Comparison of ENCODE assay signal across 19 cellular contexts in the genomic region with DNA sequence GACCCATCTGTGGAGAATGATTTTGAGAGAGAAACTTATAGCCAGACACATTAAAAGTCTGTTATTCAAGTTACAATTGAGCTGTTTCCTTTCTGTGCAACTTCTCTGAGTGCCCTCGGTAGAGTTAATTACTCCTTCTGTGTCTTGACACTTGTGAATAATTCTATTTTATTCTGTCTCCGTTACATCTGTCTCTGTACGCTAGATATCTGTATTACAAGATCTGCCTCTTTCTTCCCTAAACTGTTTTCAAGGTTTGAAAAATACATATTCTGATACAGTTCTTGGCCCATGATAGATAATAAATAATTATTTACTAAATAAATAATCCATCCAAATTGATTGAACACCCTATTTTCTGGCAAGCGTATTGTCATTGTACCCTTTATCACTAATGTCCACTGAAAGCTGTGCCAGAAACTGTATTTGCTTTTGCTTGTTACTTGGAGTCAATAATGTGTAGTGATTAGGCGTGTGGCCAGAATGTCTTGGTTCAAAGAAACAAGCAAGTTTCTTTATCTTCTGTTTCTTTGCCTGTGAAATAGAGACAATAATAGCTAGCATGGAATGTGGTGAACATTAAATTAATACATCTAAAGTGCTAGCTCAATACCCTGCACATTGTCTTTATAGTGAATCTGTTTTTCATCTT. TPM values are rescaled to one million over a fixed set of nuclear protein-coding genes. Genes with fewer than 3 reads are reported as not detected.
DNase-seq lines count a peak whose midpoint lies in the region; FAIRE-seq and TF ChIP-seq lines count a peak whose summit lies in the region.
"Had no signal": no experiment of that assay in that cellular context is flagged by ENCODE, and none has a peak within 500 bp of the region (broad histone marks: within the 10 kb centered on the region; RNA-seq: fewer than 3 reads in every experiment).

No MANE protein-coding gene starts in this region.

- H4K12ac ChIP-seq in trophoblast cell (ENCODE audit: low read depth, low read length), result no peak overlapping the region

- H3K18ac ChIP-seq in trophoblast cell (ENCODE audit: low read length), result no peak overlapping the region

- H3K4me1 ChIP-seq in astrocyte (ENCODE audit: insufficient read depth, low read length), result peaks cover 43% of the 10 kb centered on the region
- peaks cover 44% of the 10 kb centered on the region for H3K4me1 ChIP-seq in osteoblast (ENCODE audit: insufficient read depth, low read length)
- H3K4me1 ChIP-seq in trophoblast cell (ENCODE audit: control insufficient read depth in 1 of 2, insufficient read depth in 2 of 2, low read length in 2 of 2), result peaks cover 0 to 4% of the 10 kb centered on the region in 2 experiments

- no peak overlapping the region for H4K91ac ChIP-seq in trophoblast cell (ENCODE audit: low read depth, low read length)

- H4K20me1 ChIP-seq in astrocyte (ENCODE audit: insufficient read depth, low read length) (peaks cover 24% of the 10 kb centered on the region), osteoblast (ENCODE audit: insufficient read depth, low read length) (peaks cover 26% of the 10 kb centered on the region)

- no peaks in the 10 kb centered on the region for H3K27me3 Mint-ChIP-seq in astrocyte (ENCODE audit: low read depth, unreplicated experiment)
- H3K27me3 Mint-ChIP-seq: activated T-helper 17 cell treated with anti-CD3 and anti-CD28 coated beads, Interleukin-2, amount 50 U/mL, for 72 hours had no signal

- no peak overlapping the region for H3K14ac ChIP-seq in trophoblast cell (ENCODE audit: low read length)

- H3K4me2 ChIP-seq in astrocyte (ENCODE audit: low read length) (peak overlapping the region; percentile 11), osteoblast (ENCODE audit: insufficient read depth, low read length) (no peak overlapping the region), trophoblast cell (ENCODE audit: low read length) (no peak overlapping the region)
- H3K4me2 ChIP-seq: BLaER1, PC-9 had no signal

- WGBS in trophoblast cell (ENCODE audit: extremely low coverage, insufficient coverage, insufficient read length), result no CpG with 5 or more reads among the region's 5 CpGs

- no peaks in the 10 kb centered on the region for H3K9me3 Mint-ChIP-seq in astrocyte (ENCODE audit: unreplicated experiment)
- H3K9me3 Mint-ChIP-seq: activated T-helper 17 cell treated with anti-CD3 and anti-CD28 coated beads, Interleukin-2, amount 50 U/mL, for 72 hours had no signal

- H3K4me3 ChIP-seq in astrocyte (ENCODE audit: insufficient read depth, low read depth, low read length) (no peak overlapping the region), osteoblast (ENCODE audit: insufficient read depth, low read length) (no peak overlapping the region), trophoblast cell (ENCODE audit: low read depth, low read length) (no peak overlapping the region), brain microvascular endothelial cell (ENCODE audit: low read depth, low read length) (no peak overlapping the region)
- H3K4me3 ChIP-seq: BLaER1, esophagus squamous epithelium, lung, ovary, PC-9, vagina had no signal

- H2BK120ac ChIP-seq in trophoblast cell (ENCODE audit: insufficient read depth, low read length, poor library complexity), result no peak overlapping the region

- no peak overlapping the region for H4K8ac ChIP-seq in trophoblast cell (ENCODE audit: low read depth, low read length)

- H3K4ac ChIP-seq in trophoblast cell (ENCODE audit: low read depth, low read length), result no peak overlapping the region

- H2BK12ac ChIP-seq in trophoblast cell (ENCODE audit: low read length), result no peak overlapping the region

- H3K27ac Mint-ChIP-seq in astrocyte (ENCODE audit: unreplicated experiment), result no peak overlapping the region
- H3K27ac Mint-ChIP-seq: activated T-helper 17 cell treated with anti-CD3 and anti-CD28 coated beads, Interleukin-2, amount 50 U/mL, for 72 hours had no signal

- H2AFZ ChIP-seq in astrocyte (ENCODE audit: low read depth, low read length), result no peak overlapping the region
- H2AFZ ChIP-seq in osteoblast (ENCODE audit: low read length), result no peak overlapping the region
- no peak overlapping the region for H2AFZ ChIP-seq in trophoblast cell (ENCODE audit: insufficient read depth, low read length, poor library complexity)
- H2AFZ ChIP-seq: PC-9 had no signal

- DNase-seq in DMS79 treated with DMSO at 0.1 percent for 48 hours (lab: John Stamatoyannopoulos, UW), result peak; percentile 30
- DNase-seq in NCI-H1092 (lab: John Stamatoyannopoulos, UW), result peak; percentile 26
- DNase-seq in astrocyte (ENCODE audit: low read depth), result no peak
- DNase-seq in osteoblast (ENCODE audit: insufficient read length, low spot score, missing footprints), result no peak
- no peak for DNase-seq in trophoblast cell
- no peak for DNase-seq in brain microvascular endothelial cell
- no peak for DNase-seq in NCI-H1436 (lab: John Stamatoyannopoulos, UW)
- DNase-seq: activated CD4-positive, CD25-positive, alpha-beta regulatory T cell treated with anti-CD3 and anti-CD28 coated beads, Interleukin-2, amount 50 U/mL, for 72 hours; esophagus squamous epithelium; Kasumi-1; NCI-H524 treated with DMSO at 0.1 percent for 48 hours; ovary; PC-9; T-helper 9 cell had no signal

- peak overlapping the region; percentile 56 for H3K27ac ChIP-seq in astrocyte (ENCODE audit: low read depth, low read length)
- peak overlapping the region; percentile 70 for H3K27ac ChIP-seq in osteoblast (ENCODE audit: low read depth, low read length)
- H3K27ac ChIP-seq in trophoblast cell (ENCODE audit: low read depth, low read length), result no peak overlapping the region
- H3K27ac ChIP-seq in brain microvascular endothelial cell, result no peak overlapping the region
- H3K27ac ChIP-seq: BLaER1, esophagus squamous epithelium, ovary, PC-9, vagina had no signal

- TF ChIP-seq CTCF in astrocyte (IDR thresholded peaks at IDR 0.05; ENCODE audit: insufficient read depth, low read depth, low read length) (no peak), osteoblast (IDR thresholded peaks at IDR 0.05; ENCODE audit: extremely low read depth, low read depth, low read length) (no peak), brain microvascular endothelial cell (IDR thresholded peaks at IDR 0.05; ENCODE audit: low read depth, low read length, missing control alignments) (no peak)

- H2BK5ac ChIP-seq in trophoblast cell (ENCODE audit: low read depth, low read length, poor library complexity), result no peak overlapping the region

- no peak overlapping the region for H2AK5ac ChIP-seq in trophoblast cell (ENCODE audit: low read length)

- H3K79me2 ChIP-seq in astrocyte (ENCODE audit: insufficient read depth, low read length) (peaks cover 96% of the 10 kb centered on the region), osteoblast (ENCODE audit: insufficient read depth, low read length) (peaks cover 92% of the 10 kb centered on the region), trophoblast cell (ENCODE audit: control insufficient read depth, insufficient read depth, low read length, poor library complexity) (no peaks in the 10 kb centered on the region)

- H3K4me3 Mint-ChIP-seq in astrocyte (ENCODE audit: unreplicated experiment), result no peak overlapping the region
- H3K4me3 Mint-ChIP-seq: activated T-helper 17 cell treated with anti-CD3 and anti-CD28 coated beads, Interleukin-2, amount 50 U/mL, for 72 hours had no signal

- H3K4me1 Mint-ChIP-seq in astrocyte (ENCODE audit: low read depth, unreplicated experiment), result peaks cover 69% of the 10 kb centered on the region

- peak; percentile 58 for FAIRE-seq in astrocyte (lab: Jason Lieb, UNC)
- FAIRE-seq: GM12892 had no signal

- H3K36me3 ChIP-seq in astrocyte (ENCODE audit: insufficient read depth, low read length), result no peaks in the 10 kb centered on the region
- no peaks in the 10 kb centered on the region for H3K36me3 ChIP-seq in osteoblast (ENCODE audit: insufficient read depth, low read length)
- no peaks in the 10 kb centered on the region for H3K36me3 ChIP-seq in trophoblast cell (ENCODE audit: control insufficient read depth in 1 of 2, insufficient read depth in 2 of 2, low read length in 2 of 2)
- H3K36me3 ChIP-seq in brain microvascular endothelial cell (replicated peaks), result no peaks in the 10 kb centered on the region
- H3K36me3 ChIP-seq: esophagus squamous epithelium, ovary, vagina had no signal

- H3K27me3 ChIP-seq in astrocyte (ENCODE audit: insufficient read depth, low read length) (no peaks in the 10 kb centered on the region), osteoblast (ENCODE audit: insufficient read depth, low read length) (no peaks in the 10 kb centered on the region), trophoblast cell (ENCODE audit: insufficient read depth, low read length) (no peaks in the 10 kb centered on the region), brain microvascular endothelial cell (replicated peaks) (no peaks in the 10 kb centered on the region)
- H3K27me3 ChIP-seq: BLaER1, esophagus squamous epithelium, ovary, vagina had no signal

- no peaks in the 10 kb centered on the region for H3K79me1 ChIP-seq in trophoblast cell (ENCODE audit: low read length)

- H3K9ac ChIP-seq in astrocyte (ENCODE audit: low read length) (no peak overlapping the region), trophoblast cell (ENCODE audit: low read length) (no peak overlapping the region)
- H3K9ac ChIP-seq: BLaER1 had no signal

- no peaks in the 10 kb centered on the region for H3K36me3 Mint-ChIP-seq in astrocyte (ENCODE audit: low read depth, unreplicated experiment)

- H3K9me3 ChIP-seq in astrocyte (ENCODE audit: insufficient read depth, low read depth, low read length), result no peaks in the 10 kb centered on the region
- H3K9me3 ChIP-seq in osteoblast (ENCODE audit: low read depth, low read length), result no peaks in the 10 kb centered on the region
- H3K9me3 ChIP-seq in trophoblast cell (ENCODE audit: insufficient read depth, low read depth, low read length), result no peaks in the 10 kb centered on the region
- H3K9me3 ChIP-seq: BLaER1, esophagus squamous epithelium, ovary, vagina had no signal

- no peak overlapping the region for H3K23ac ChIP-seq in trophoblast cell (ENCODE audit: low read length)

- in situ Hi-C loops in brain microvascular endothelial cell (cut with HindIII; ENCODE audit: low pct_ligation_motif_present, low sequenced_read_pairs), result no loop called here

RNA-seq across cellular contexts. Expression of a gene that starts 40.1 kb away (rescaled TPM):
- 54.1 and 60.9 TPM in 2 replicates for total RNA-seq in astrocyte
- total RNA-seq in osteoblast, result 64.4 and 64.8 TPM in 2 replicates
- polyA plus RNA-seq in trophoblast cell (2013), result 19.9 and 20.5 TPM in 2 replicates

Comparison
In these comparisons a context has a peak if more than half of its experiments do, and no peak if none do; other contexts are left out.
1. DNase-seq: peak in DMS79 treated with DMSO at 0.1 percent for 48 hours (single experiment) and NCI-H1092 (single experiment); none in astrocyte (single experiment), osteoblast (single experiment), trophoblast cell (0 of 2), brain microvascular endothelial cell (single experiment) and NCI-H1436 (single experiment).
2. H3K27ac ChIP-seq: peak in astrocyte (single experiment) and osteoblast (single experiment); none in trophoblast cell (single experiment) and brain microvascular endothelial cell (single experiment).